22 cellular contexts compared by ENCODE assay signal in the genomic region with DNA sequence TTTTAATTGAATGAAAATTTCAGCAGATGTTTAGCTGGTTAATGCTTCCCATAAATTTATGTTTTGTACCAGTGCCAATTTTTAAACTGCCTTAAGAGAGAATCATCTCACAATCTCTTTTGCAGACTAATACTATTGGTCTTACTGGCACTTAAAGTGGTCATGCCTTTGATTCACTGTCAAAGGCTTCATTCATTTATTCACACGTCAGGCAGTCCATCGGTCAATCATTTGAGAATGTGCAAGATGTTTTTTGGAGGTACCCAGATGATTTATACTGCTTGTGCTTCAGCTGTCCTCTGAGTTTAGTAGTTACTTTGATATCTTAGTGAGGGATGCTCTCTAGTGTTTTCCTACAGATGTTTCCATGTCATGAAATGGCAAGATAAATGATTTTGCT.
DNase-seq lines count a peak whose midpoint lies in the region; ATAC-seq and TF ChIP-seq lines count a peak whose summit lies in the region.
"Had no signal": no experiment of that assay in that cellular context is flagged by ENCODE, and none has a peak within 500 bp of the region (broad histone marks: within the 10 kb centered on the region; RNA-seq: fewer than 3 reads in every experiment).

No MANE protein-coding gene starts in this region.

- DNase-seq in DMS53 (lab: John Stamatoyannopoulos, UW) (peak; percentile 28), DMS53 treated with DMSO at 0.1 percent for 48 hours (lab: John Stamatoyannopoulos, UW; ENCODE audit: unreplicated experiment) (no peak), NCI-H1694 (lab: John Stamatoyannopoulos, UW) (peak; percentile 29), myocyte (ENCODE audit: low read depth) (peak; percentile 35), sciatic nerve (ENCODE audit: low spot score) (no peak)
- DNase-seq: activated B cell treated with CpG ODN at 0.5 μM for 24 hours; activated CD8-positive, alpha-beta memory T cell treated with anti-CD3 and anti-CD28 coated beads for 24 hours; amniotic stem cell; CD8-positive, alpha-beta T cell; HCEC 1CT; IMR-90; kidney glomerular epithelial cell; NCI-H526; occipital lobe; stimulated activated CD4-positive, alpha-beta T cell treated with anti-CD3 and anti-CD28 coated beads, Interleukin-4, amount 100 ng/mL, for 24 hours; T-helper 1 cell had no signal

- intact Hi-C loops in sciatic nerve (cut with DNase I), result no loop called here

- no peak for ATAC-seq in sciatic nerve
- no peak for ATAC-seq in HG03108 (IDR thresholded peaks at IDR 0.05; ENCODE audit: unreplicated experiment)
- ATAC-seq in HG03039 (IDR thresholded peaks at IDR 0.05; ENCODE audit: unreplicated experiment), result no peak
- ATAC-seq: activated T-helper 17 cell treated with anti-CD3 and anti-CD28 coated beads, Interleukin-2, amount 50 U/mL, for 72 hours; CD8-positive, alpha-beta T cell had no signal

- peak; percentile 50 for TF ChIP-seq CTCF in VCaP (conservative IDR thresholded peaks at IDR 0.05)

- peak overlapping the region; percentile 53 for H3K27ac ChIP-seq in VCaP
- H3K27ac ChIP-seq: coronary artery, thoracic aorta had no signal

Comparison
In these comparisons a context has a peak if more than half of its experiments do, and no peak if none do; other contexts are left out.
1. DNase-seq: peak in DMS53 (single experiment), NCI-H1694 (single experiment) and myocyte (single experiment); none in DMS53 treated with DMSO at 0.1 percent for 48 hours (single experiment) and sciatic nerve (single experiment).